ENCODE assay signal across 8 cellular contexts in genomic region chr5:116084231-116084630, GRCh38. TPM values are rescaled to one million over a fixed set of nuclear protein-coding genes. Genes with fewer than 3 reads are reported as not detected.
DNase-seq lines count a peak whose midpoint lies in the region; ATAC-seq and TF ChIP-seq lines count a peak whose summit lies in the region.

No MANE protein-coding gene starts in this region.

- TF ChIP-seq CTCF in VCaP (conservative IDR thresholded peaks at IDR 0.05) (no peak), epithelial cell of esophagus (IDR thresholded peaks at IDR 0.05; ENCODE audit: insufficient read depth, low read depth, low read length, missing control alignments) (no peak)

- DNase-seq in GDM1 (lab: John Stamatoyannopoulos, UW) (peak; percentile 6), HT1080 (ENCODE audit: low read depth) (peak; percentile 38), epithelial cell of esophagus (ENCODE audit: low read depth) (peak; percentile 48), myocyte (ENCODE audit: low read depth) (peak; percentile 11), NCI-H2196 treated with DMSO at 0.1 percent for 48 hours (lab: John Stamatoyannopoulos, UW; ENCODE audit: unreplicated experiment) (no peak), NCI-H345 treated with DMSO at 0.1 percent for 48 hours (lab: John Stamatoyannopoulos, UW; ENCODE audit: unreplicated experiment) (no peak)

- peak overlapping the region; percentile 89 for H3K4me3 ChIP-seq in epithelial cell of esophagus (ENCODE audit: low read length)

- ATAC-seq in GM21526 (IDR thresholded peaks at IDR 0.05; ENCODE audit: low FRiP score, unreplicated experiment), result peak; percentile 46

- peak overlapping the region; percentile 90 for H3K27ac ChIP-seq in VCaP

RNA-seq across cellular contexts. Expression of gene COMMD10, which starts 0.6 kb away (rescaled TPM):
- total RNA-seq in HT1080 (2014; rRNA removed; shearing (Covaris generic)), result 31.9 and 33.4 TPM in 2 replicates
- 28.1 and 31.2 TPM in 2 replicates for polyA plus RNA-seq in HT1080 (2015; cell fraction: cytosol; rRNA removed)
- polyA plus RNA-seq in HT1080 (2015; cell fraction: nucleus; rRNA removed), result 25.1 and 25.2 TPM in 2 replicates
- 44.2 and 46.5 TPM in 2 replicates for total RNA-seq in myocyte
- polyA plus RNA-seq in myocyte (2012), result 14.0 TPM

RNA-seq across cellular contexts. Expression of gene ARL14EPL, which starts 52.0 kb away (rescaled TPM):
- total RNA-seq in HT1080 (2014; rRNA removed; shearing (Covaris generic)), result 0.17 TPM in 1 of 2 replicates, not detected in the other
- 0.14 and 0.34 TPM in 2 replicates for polyA plus RNA-seq in HT1080 (2015; cell fraction: cytosol; rRNA removed)
- polyA plus RNA-seq in HT1080 (2015; cell fraction: nucleus; rRNA removed), result 0.43 and 1.3 TPM in 2 replicates
- total RNA-seq in myocyte, result 0.35 and 0.47 TPM in 2 replicates
- 0.05 TPM for polyA plus RNA-seq in myocyte (2012)

Comparison
In these comparisons a context has a peak if more than half of its experiments do, and no peak if none do; other contexts are left out.
1. DNase-seq: peak in GDM1 (single experiment), HT1080 (single experiment), epithelial cell of esophagus (single experiment) and myocyte (single experiment); none in NCI-H2196 treated with DMSO at 0.1 percent for 48 hours (single experiment) and NCI-H345 treated with DMSO at 0.1 percent for 48 hours (single experiment).